In the genomic region with DNA sequence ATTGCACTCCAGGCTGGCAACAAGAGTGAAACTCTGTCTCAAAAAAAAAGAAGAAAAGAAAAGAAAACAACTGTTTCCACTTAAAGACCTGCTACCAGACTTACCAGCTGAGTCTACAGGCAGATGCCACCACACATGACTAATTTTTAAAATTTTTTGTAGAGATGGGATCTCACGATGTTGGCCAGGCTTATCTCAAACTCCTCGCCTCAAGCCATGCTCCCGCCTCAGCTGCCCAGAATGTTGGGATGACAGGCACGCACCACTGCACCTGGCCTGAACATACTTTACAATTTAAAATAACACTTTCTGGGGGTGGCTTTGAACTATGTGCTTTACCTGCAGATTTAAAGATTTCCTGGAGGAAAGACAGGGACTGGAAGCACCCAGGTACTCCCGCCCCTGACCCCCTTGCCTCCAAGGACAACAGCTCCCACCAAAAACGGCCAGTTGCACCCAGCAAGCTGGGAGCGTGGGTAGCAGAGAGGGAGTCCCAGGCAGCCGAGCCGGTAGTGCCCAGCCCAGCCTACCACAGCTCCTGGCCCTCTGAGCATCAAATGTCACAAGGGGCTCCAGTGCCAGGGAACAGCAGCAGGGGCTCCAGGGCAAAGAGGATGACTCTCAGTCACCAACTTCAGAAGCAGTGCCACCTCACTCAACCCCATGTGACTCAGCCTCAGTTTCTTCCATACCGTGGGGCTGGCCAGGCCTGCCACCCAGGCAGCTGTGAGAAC, we compare ENCODE assay signal across 2 cellular contexts.
TF ChIP-seq lines count a peak whose summit lies in the region.

No MANE protein-coding gene starts in this region.

TF ChIP-seq in HepG2, 621 proteins besides CTCF, POLR2A, EP300 and RAD21 (continued from another document):
- TF ChIP-seq, protein P1, sequence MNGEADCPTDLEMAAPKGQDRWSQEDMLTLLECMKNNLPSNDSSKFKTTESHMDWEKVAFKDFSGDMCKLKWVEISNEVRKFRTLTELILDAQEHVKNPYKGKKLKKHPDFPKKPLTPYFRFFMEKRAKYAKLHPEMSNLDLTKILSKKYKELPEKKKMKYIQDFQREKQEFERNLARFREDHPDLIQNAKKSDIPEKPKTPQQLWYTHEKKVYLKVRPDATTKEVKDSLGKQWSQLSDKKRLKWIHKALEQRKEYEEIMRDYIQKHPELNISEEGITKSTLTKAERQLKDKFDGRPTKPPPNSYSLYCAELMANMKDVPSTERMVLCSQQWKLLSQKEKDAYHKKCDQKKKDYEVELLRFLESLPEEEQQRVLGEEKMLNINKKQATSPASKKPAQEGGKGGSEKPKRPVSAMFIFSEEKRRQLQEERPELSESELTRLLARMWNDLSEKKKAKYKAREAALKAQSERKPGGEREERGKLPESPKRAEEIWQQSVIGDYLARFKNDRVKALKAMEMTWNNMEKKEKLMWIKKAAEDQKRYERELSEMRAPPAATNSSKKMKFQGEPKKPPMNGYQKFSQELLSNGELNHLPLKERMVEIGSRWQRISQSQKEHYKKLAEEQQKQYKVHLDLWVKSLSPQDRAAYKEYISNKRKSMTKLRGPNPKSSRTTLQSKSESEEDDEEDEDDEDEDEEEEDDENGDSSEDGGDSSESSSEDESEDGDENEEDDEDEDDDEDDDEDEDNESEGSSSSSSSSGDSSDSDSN (CRISPR knock-in tag; IDR thresholded peaks at IDR 0.05), result no peak
- TF ChIP-seq ZFY (CRISPR knock-in tag; IDR thresholded peaks at IDR 0.05) (no peak), ZNF687 (CRISPR knock-in tag; IDR thresholded peaks at IDR 0.05) (peak; percentile 40; the same call in 1 of the 2 replicates), NCOA1 (CRISPR knock-in tag; IDR thresholded peaks at IDR 0.05) (no peak), HOXD1 (CRISPR knock-in tag; IDR thresholded peaks at IDR 0.05) (no peak), TFE3 (CRISPR knock-in tag; IDR thresholded peaks at IDR 0.05) (no peak), ZMYM2 (CRISPR knock-in tag; IDR thresholded peaks at IDR 0.05) (no peak), ZBTB21 (CRISPR knock-in tag; IDR thresholded peaks at IDR 0.05) (no peak)
- TF ChIP-seq, protein P2, sequence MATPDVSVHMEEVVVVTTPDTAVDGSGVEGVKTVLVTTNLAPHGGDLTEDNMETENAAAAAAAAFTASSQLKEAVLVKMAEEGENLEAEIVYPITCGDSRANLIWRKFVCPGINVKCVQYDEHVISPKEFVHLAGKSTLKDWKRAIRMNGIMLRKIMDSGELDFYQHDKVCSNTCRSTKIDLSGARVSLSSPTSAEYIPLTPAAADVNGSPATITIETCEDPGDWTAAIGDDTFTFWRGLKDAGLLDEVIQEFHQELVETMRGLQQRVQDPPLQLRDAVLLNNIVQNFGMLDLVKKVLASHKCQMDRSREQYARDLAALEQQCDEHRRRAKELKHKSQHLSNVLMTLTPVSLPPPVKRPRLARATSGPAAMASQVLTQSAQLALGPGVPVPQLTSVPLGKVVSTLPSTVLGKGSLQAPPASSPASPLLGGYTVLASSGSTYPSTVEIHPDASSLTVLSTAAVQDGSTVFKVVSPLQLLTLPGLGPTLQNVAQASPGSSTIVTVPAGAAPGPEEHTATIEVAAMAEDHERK (CRISPR knock-in tag; IDR thresholded peaks at IDR 0.05; ENCODE audit: low read depth), result no peak

TF ChIP-seq in WTC11, 78 proteins besides CTCF, POLR2A, EP300 and RAD21 (continued from another document):
- TF ChIP-seq, protein P3, sequence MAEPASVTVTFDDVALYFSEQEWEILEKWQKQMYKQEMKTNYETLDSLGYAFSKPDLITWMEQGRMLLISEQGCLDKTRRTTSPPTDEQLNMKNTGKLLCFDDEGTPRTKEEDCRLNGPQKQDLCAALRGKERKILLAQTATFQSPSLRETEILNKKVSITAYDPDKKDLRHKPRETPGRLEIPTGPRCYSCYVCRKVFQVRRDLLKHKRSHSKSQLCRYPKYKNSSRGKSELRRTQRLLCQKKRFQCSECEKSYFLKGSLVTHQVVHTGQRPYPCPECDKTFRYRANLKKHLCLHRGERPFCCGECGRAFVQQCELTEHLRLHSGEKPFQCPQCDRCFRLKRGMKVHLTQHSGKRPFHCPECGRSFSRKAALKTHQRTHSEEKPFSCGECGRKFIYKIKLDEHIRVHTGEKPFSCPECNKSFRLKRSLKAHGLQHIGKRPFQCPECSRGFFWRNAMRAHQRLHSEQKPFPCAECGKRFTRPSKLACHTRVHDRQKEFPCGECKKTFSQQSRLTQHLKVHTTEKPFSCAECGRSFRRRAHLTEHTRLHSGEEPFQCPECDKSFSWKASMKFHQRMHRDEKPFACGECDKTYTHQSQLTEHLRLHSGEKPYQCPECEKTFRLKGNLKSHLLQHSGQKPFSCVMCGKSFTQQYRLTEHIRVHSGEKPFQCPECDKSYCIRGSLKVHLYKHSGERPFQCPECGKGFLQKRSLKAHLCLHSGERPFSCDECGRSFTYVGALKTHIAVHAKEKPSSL (CRISPR knock-in tag; conservative IDR thresholded peaks at IDR 0.05), result no peak
- no peak for TF ChIP-seq MYBL2 (CRISPR knock-in tag; IDR thresholded peaks at IDR 0.05)
- no peak for TF ChIP-seq ZNF423 (CRISPR knock-in tag; IDR thresholded peaks at IDR 0.05)
- no peak for TF ChIP-seq ZNF396 (CRISPR knock-in tag; IDR thresholded peaks at IDR 0.05; ENCODE audit: borderline replicate concordance)
- TF ChIP-seq NR1H2 (CRISPR knock-in tag; IDR thresholded peaks at IDR 0.05), result no peak
- no peak for TF ChIP-seq ZNF121 (CRISPR knock-in tag; IDR thresholded peaks at IDR 0.05)
- TF ChIP-seq, protein P4, sequence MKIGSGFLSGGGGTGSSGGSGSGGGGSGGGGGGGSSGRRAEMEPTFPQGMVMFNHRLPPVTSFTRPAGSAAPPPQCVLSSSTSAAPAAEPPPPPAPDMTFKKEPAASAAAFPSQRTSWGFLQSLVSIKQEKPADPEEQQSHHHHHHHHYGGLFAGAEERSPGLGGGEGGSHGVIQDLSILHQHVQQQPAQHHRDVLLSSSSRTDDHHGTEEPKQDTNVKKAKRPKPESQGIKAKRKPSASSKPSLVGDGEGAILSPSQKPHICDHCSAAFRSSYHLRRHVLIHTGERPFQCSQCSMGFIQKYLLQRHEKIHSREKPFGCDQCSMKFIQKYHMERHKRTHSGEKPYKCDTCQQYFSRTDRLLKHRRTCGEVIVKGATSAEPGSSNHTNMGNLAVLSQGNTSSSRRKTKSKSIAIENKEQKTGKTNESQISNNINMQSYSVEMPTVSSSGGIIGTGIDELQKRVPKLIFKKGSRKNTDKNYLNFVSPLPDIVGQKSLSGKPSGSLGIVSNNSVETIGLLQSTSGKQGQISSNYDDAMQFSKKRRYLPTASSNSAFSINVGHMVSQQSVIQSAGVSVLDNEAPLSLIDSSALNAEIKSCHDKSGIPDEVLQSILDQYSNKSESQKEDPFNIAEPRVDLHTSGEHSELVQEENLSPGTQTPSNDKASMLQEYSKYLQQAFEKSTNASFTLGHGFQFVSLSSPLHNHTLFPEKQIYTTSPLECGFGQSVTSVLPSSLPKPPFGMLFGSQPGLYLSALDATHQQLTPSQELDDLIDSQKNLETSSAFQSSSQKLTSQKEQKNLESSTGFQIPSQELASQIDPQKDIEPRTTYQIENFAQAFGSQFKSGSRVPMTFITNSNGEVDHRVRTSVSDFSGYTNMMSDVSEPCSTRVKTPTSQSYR (CRISPR knock-in tag; IDR thresholded peaks at IDR 0.05), result no peak
